In genomic region chr1:226870323-226871046, GRCh38 we compare ENCODE assay signal across 8 cellular contexts. TPM values are rescaled to one million over a fixed set of nuclear protein-coding genes. Genes with fewer than 3 reads are reported as not detected.
DNase-seq lines count a peak whose midpoint lies in the region; ATAC-seq and TF ChIP-seq lines count a peak whose summit lies in the region.

Gene PSEN2 (plus strand): TSS chr1:226870616. CDS start chr1:226881908, 11,292 bp downstream.

- peaks cover 5% of the 10 kb centered on the region for H3K4me1 Mint-ChIP-seq in activated CD4-positive, alpha-beta T cell treated with anti-CD3 and anti-CD28 coated beads for 36 hours

- H3K4me3 Mint-ChIP-seq in activated CD4-positive, alpha-beta T cell treated with anti-CD3 and anti-CD28 coated beads for 36 hours = peak within 1 kb of the TSS; percentile 69

- peak; percentile 95 for ATAC-seq in GM18505 (IDR thresholded peaks at IDR 0.05; ENCODE audit: unreplicated experiment)
- ATAC-seq in HG02885 (IDR thresholded peaks at IDR 0.05; ENCODE audit: poor library complexity, unreplicated experiment) = peak; percentile 94
- ATAC-seq in activated CD4-positive, alpha-beta T cell treated with anti-CD3 and anti-CD28 coated beads for 36 hours = peak; percentile 95
- ATAC-seq in left lobe of liver = peak; percentile 91

- CTCF ChIA-PET in activated CD4-positive, alpha-beta T cell treated with anti-CD3 and anti-CD28 coated beads for 36 hours (lab: Charles Lee) = interaction anchor here (1.1 kb wide), 1 partner anchor 12 kb away, joined by 3 read pairs; no protein-coding TSS in a partner anchor

- DNase-seq in 8988T = peak; percentile 72
- DNase-seq in NCI-H2171 (lab: John Stamatoyannopoulos, UW) = peak; percentile 64
- peak; percentile 70 for DNase-seq in activated CD4-positive, alpha-beta T cell treated with anti-CD3 and anti-CD28 coated beads for 36 hours
- DNase-seq in dedifferentiated amniotic fluid mesenchymal stem cell (ENCODE audit: extremely low spot score) = peak; percentile 36
- peak; percentile 91 for DNase-seq in left lobe of liver (ENCODE audit: low spot score)
- DNase-seq in stimulated activated CD4-positive, alpha-beta T cell treated with anti-CD3 and anti-CD28 coated beads, Interleukin-4, amount 100 ng/mL, for 1 hour = peak; percentile 62

- no peaks in the 10 kb centered on the region for H3K36me3 Mint-ChIP-seq in activated CD4-positive, alpha-beta T cell treated with anti-CD3 and anti-CD28 coated beads for 36 hours (ENCODE audit: low read depth)

- peak; percentile 49 for TF ChIP-seq POLR2A in GM18505 (IDR thresholded peaks at IDR 0.05; ENCODE audit: borderline replicate concordance, extremely low read depth, insufficient read depth, insufficient read length)

- intact Hi-C loops in activated CD4-positive, alpha-beta T cell treated with anti-CD3 and anti-CD28 coated beads for 36 hours (cut with DNase I, micrococcal nuclease) = no loop called here

- POLR2A ChIA-PET in activated CD4-positive, alpha-beta T cell treated with anti-CD3 and anti-CD28 coated beads for 36 hours (lab: Charles Lee) = interaction anchor here (0.9 kb wide), 1 partner anchor 12 kb away, joined by 3 read pairs; no protein-coding TSS in a partner anchor

- H3K27ac Mint-ChIP-seq in activated CD4-positive, alpha-beta T cell treated with anti-CD3 and anti-CD28 coated beads for 36 hours = no peak within 1 kb of the TSS

- H3K9me3 Mint-ChIP-seq in activated CD4-positive, alpha-beta T cell treated with anti-CD3 and anti-CD28 coated beads for 36 hours (ENCODE audit: low read depth) = no peaks in the 10 kb centered on the region

- H3K27me3 Mint-ChIP-seq in activated CD4-positive, alpha-beta T cell treated with anti-CD3 and anti-CD28 coated beads for 36 hours = peaks cover 27% of the 10 kb centered on the region

RNA-seq across cellular contexts. Expression of gene PSEN2, which starts in this region (rescaled TPM):
- total RNA-seq in activated CD4-positive, alpha-beta T cell treated with anti-CD3 and anti-CD28 coated beads for 36 hours = 1 to 10 TPM; 2.2 to 3.2 TPM
- total RNA-seq in left lobe of liver = 21.7 TPM

Comparison
In these comparisons a context has a peak if more than half of its experiments do, and no peak if none do; other contexts are left out.
1. Peak in every context shown above with its lines: DNase-seq and ATAC-seq.
2. DNase-seq: peak in every context shown above with its lines; median percentile 91 in left lobe of liver; 72 in 8988T; 70 in activated CD4-positive, alpha-beta T cell treated with anti-CD3 and anti-CD28 coated beads for 36 hours; 64 in NCI-H2171; 62 in stimulated activated CD4-positive, alpha-beta T cell treated with anti-CD3 and anti-CD28 coated beads, Interleukin-4, amount 100 ng/mL, for 1 hour; 36 in dedifferentiated amniotic fluid mesenchymal stem cell.